ENCODE assay signal across 8 cellular contexts in genomic region chr10:110273474-110273873, GRCh38. TPM values are rescaled to one million over a fixed set of nuclear protein-coding genes. Genes with fewer than 3 reads are reported as not detected.
A peak's percentile ranks its signal among the peaks of the same experiment; 100 is the strongest.
DNase-seq lines count a peak whose midpoint lies in the region; ATAC-seq and TF ChIP-seq lines count a peak whose summit lies in the region.

No MANE protein-coding gene starts in this region.

- peak overlapping the region; percentile 13 for H3K27ac Mint-ChIP-seq in Calu3 (ENCODE audit: unreplicated experiment)
- H3K27ac Mint-ChIP-seq in activated naive CD4-positive, alpha-beta T cell treated with anti-CD3 and anti-CD28 coated beads for 36 hours, result no peak overlapping the region
- no peak overlapping the region; the same call in 1 of the 2 replicates for H3K27ac Mint-ChIP-seq in WTC11

- ATAC-seq in WTC11 (no peak), HG03571 (IDR thresholded peaks at IDR 0.05; ENCODE audit: unreplicated experiment) (no peak)

- H3K79me2 ChIP-seq in hepatocyte, result peaks cover 7% of the 10 kb centered on the region

- intact Hi-C loops in Calu3 (cut with micrococcal nuclease; ENCODE audit: unreplicated experiment), result loop anchor here (5.0 kb wide), 1 partner anchor 36 kb away; no protein-coding TSS in a partner anchor
- intact Hi-C loops in activated naive CD4-positive, alpha-beta T cell treated with anti-CD3 and anti-CD28 coated beads for 36 hours (cut with micrococcal nuclease), result loop anchor here (1.0 to 2.0 kb wide), 3 partner anchors 22 to 52 kb away; no protein-coding TSS in a partner anchor

- H3K9me3 ChIP-seq in hepatocyte (ENCODE audit: low read depth), result no peaks in the 10 kb centered on the region

- no peaks in the 10 kb centered on the region for H3K36me3 ChIP-seq in hepatocyte (replicated peaks; ENCODE audit: insufficient read depth, low read depth)

- H3K27me3 Mint-ChIP-seq in Calu3 (ENCODE audit: unreplicated experiment), result no peaks in the 10 kb centered on the region
- H3K27me3 Mint-ChIP-seq in activated naive CD4-positive, alpha-beta T cell treated with anti-CD3 and anti-CD28 coated beads for 36 hours (ENCODE audit: low read depth), result no peaks in the 10 kb centered on the region
- no peaks in the 10 kb centered on the region for H3K27me3 Mint-ChIP-seq in WTC11 (ENCODE audit: low read depth)

- no peaks in the 10 kb centered on the region for H3K9me3 Mint-ChIP-seq in Calu3 (ENCODE audit: low read depth, unreplicated experiment)
- H3K9me3 Mint-ChIP-seq in activated naive CD4-positive, alpha-beta T cell treated with anti-CD3 and anti-CD28 coated beads for 36 hours, result no peaks in the 10 kb centered on the region
- H3K9me3 Mint-ChIP-seq in WTC11, result no peaks in the 10 kb centered on the region

- no peak for DNase-seq in Calu3
- DNase-seq in HT1080 (ENCODE audit: low read depth), result peak; percentile 67
- DNase-seq in activated naive CD4-positive, alpha-beta T cell treated with anti-CD3 and anti-CD28 coated beads for 36 hours, result peak; percentile 74
- DNase-seq in hepatocyte (ENCODE audit: low spot score), result peak; percentile 56
- peak in 2 of 3 experiments; percentile 12 to 19 for DNase-seq in stimulated activated CD4-positive, alpha-beta T cell treated with anti-CD3 and anti-CD28 coated beads, TNF-alpha, amount 100 ng/mL, for 4 hours (ENCODE audit: low read depth in 3 of 3)
- DNase-seq in WTC11 (ENCODE audit: low spot score), result no peak
- no peak for DNase-seq in NCI-H510A treated with DMSO at 0.1 percent for 48 hours (lab: John Stamatoyannopoulos, UW)

- no peak overlapping the region for H3K27ac ChIP-seq in hepatocyte

- H3K4me3 ChIP-seq in hepatocyte, result no peak overlapping the region

- no peaks in the 10 kb centered on the region for H4K20me1 ChIP-seq in hepatocyte (ENCODE audit: insufficient read depth, poor library complexity, severe bottlenecking)

- TF ChIP-seq CTCF in Calu3 (IDR thresholded peaks at IDR 0.05; ENCODE audit: unreplicated experiment), result no peak
- no peak for TF ChIP-seq CTCF in hepatocyte (IDR thresholded peaks at IDR 0.05; ENCODE audit: poor library complexity)
- TF ChIP-seq CTCF in WTC11 (IDR thresholded peaks at IDR 0.05), result no peak

- POLR2A ChIA-PET in WTC11 (lab: Charles Lee), result interaction anchor here (0.6 to 0.7 kb wide), 3 partner anchors 9 to 62 kb away, joined by 3 to 5 read pairs (median 4); no protein-coding TSS in a partner anchor

- no peak overlapping the region for H3K4me3 Mint-ChIP-seq in Calu3 (ENCODE audit: low read depth, unreplicated experiment)
- H3K4me3 Mint-ChIP-seq in activated naive CD4-positive, alpha-beta T cell treated with anti-CD3 and anti-CD28 coated beads for 36 hours, result no peak overlapping the region
- no peak overlapping the region for H3K4me3 Mint-ChIP-seq in WTC11

- 79% methylated on average over 4 of the region's 4 CpGs for WGBS in hepatocyte (ENCODE audit: low lambda C conversion rate, missing lambda C conversion rate)

- H3K27me3 ChIP-seq in hepatocyte, result no peaks in the 10 kb centered on the region

- no peaks in the 10 kb centered on the region for H3K9me2 ChIP-seq in hepatocyte (replicated peaks; ENCODE audit: insufficient read depth)

- H3K4me1 Mint-ChIP-seq in Calu3 (ENCODE audit: low read depth, unreplicated experiment) (peaks cover 25% of the 10 kb centered on the region), WTC11 (peaks cover 17% of the 10 kb centered on the region)
- H3K4me1 Mint-ChIP-seq in activated naive CD4-positive, alpha-beta T cell treated with anti-CD3 and anti-CD28 coated beads for 36 hours (ENCODE audit: low read depth), result peaks cover 49% of the 10 kb centered on the region

- H3K4me2 ChIP-seq in hepatocyte, result no peak overlapping the region

- H2AFZ ChIP-seq in hepatocyte, result no peak overlapping the region

- CTCF ChIA-PET in Calu3 (lab: Charles Lee) (no interaction called here), WTC11 (lab: Charles Lee) (interaction anchor here (0.6 to 1.1 kb wide), 4 partner anchors 48 to 398 kb away, joined by 3 read pairs; no protein-coding TSS in a partner anchor)
- CTCF ChIA-PET in activated naive CD4-positive, alpha-beta T cell treated with anti-CD3 and anti-CD28 coated beads for 36 hours (lab: Charles Lee), result interaction anchor here (0.8 to 4.9 kb wide), 4 partner anchors 12 to 136 kb away, joined by 3 to 50 read pairs (median 10); partner anchors contain the start of gene MXI1

- H3K36me3 Mint-ChIP-seq in Calu3 (ENCODE audit: insufficient read depth, unreplicated experiment) (no peaks in the 10 kb centered on the region), WTC11 (no peaks in the 10 kb centered on the region)
- no peaks in the 10 kb centered on the region for H3K36me3 Mint-ChIP-seq in activated naive CD4-positive, alpha-beta T cell treated with anti-CD3 and anti-CD28 coated beads for 36 hours (ENCODE audit: low read depth)

- peaks cover 4% of the 10 kb centered on the region for H3K4me1 ChIP-seq in hepatocyte (ENCODE audit: insufficient read depth)

- BruUV-seq in Calu3 (replicated peaks; lab: Mats Ljungman, UMichigan), result no TSS peak

TF ChIP-seq in WTC11, 78 proteins besides CTCF, POLR2A, EP300 and RAD21:
- TF ChIP-seq AR (CRISPR knock-in tag; IDR thresholded peaks at IDR 0.05) (no peak), ERG (CRISPR knock-in tag; IDR thresholded peaks at IDR 0.05) (no peak), ZNF416 (CRISPR knock-in tag; IDR thresholded peaks at IDR 0.05) (no peak), NR3C1 (CRISPR knock-in tag; conservative IDR thresholded peaks at IDR 0.05; ENCODE audit: low read depth) (no peak), TEAD1 (CRISPR knock-in tag; IDR thresholded peaks at IDR 0.05) (no peak), CREM (CRISPR knock-in tag; IDR thresholded peaks at IDR 0.05) (no peak), MYBL2 (CRISPR knock-in tag; IDR thresholded peaks at IDR 0.05) (no peak), RORB (CRISPR knock-in tag; IDR thresholded peaks at IDR 0.05) (no peak)

RNA-seq across cellular contexts. Expression of gene SMNDC1, which starts 31.2 kb away (rescaled TPM):
- total RNA-seq in Calu3 (2022), result 28.4 and 32.8 TPM in 2 replicates
- 7.0 and 8.6 TPM in 2 replicates for total RNA-seq in HT1080 (2014; rRNA removed; shearing (Covaris generic))
- polyA plus RNA-seq in HT1080 (2015; cell fraction: cytosol; rRNA removed), result 29.2 and 32.0 TPM in 2 replicates
- 33.8 and 35.8 TPM in 2 replicates for polyA plus RNA-seq in HT1080 (2015; cell fraction: nucleus; rRNA removed)
- 10 to 100 TPM; 42.4 to 46.2 TPM for total RNA-seq in activated naive CD4-positive, alpha-beta T cell treated with anti-CD3 and anti-CD28 coated beads for 36 hours
- 13.6 and 17.4 TPM in 2 replicates for total RNA-seq in hepatocyte
- polyA plus RNA-seq in hepatocyte, result 14.3 and 19.1 TPM in 2 replicates
- total RNA-seq in WTC11 (2021), result 37.7 to 55.9 TPM (median 40.2 TPM) in 3 replicates

Comparison
In these comparisons a context has a peak if more than half of its experiments do, and no peak if none do; other contexts are left out.
1. DNase-seq: peak in HT1080 (single experiment), activated naive CD4-positive, alpha-beta T cell treated with anti-CD3 and anti-CD28 coated beads for 36 hours (single experiment), hepatocyte (single experiment) and stimulated activated CD4-positive, alpha-beta T cell treated with anti-CD3 and anti-CD28 coated beads, TNF-alpha, amount 100 ng/mL, for 4 hours (2 of 3); none in Calu3 (single experiment), WTC11 (single experiment) and NCI-H510A treated with DMSO at 0.1 percent for 48 hours (single experiment).